ENCODE assay signal across 26 cellular contexts in genomic region chr10:98346847-98347246, GRCh38.
"Had no signal": no experiment of that assay in that cellular context is flagged by ENCODE, and none has a peak within 500 bp of the region (broad histone marks: within the 10 kb centered on the region; RNA-seq: fewer than 3 reads in every experiment).

No MANE protein-coding gene starts in this region.

- H3K4me1 ChIP-seq: right lobe of liver had no signal

- H3K27me3 ChIP-seq: ovary, right atrium auricular region, right lobe of liver, suprapubic skin, tibial artery, upper lobe of right lung had no signal

- H3K4me3 ChIP-seq: left lung, lower lobe of right lung, ovary, right atrium auricular region, right lobe of liver, skin epidermis, spleen, suprapubic skin, thoracic aorta, tibial artery, upper lobe of right lung had no signal

- ATAC-seq: left colon; left lung; lower lobe of right lung; naive thymus-derived CD4-positive, alpha-beta T cell; natural killer cell treated with Interleukin-12 subunit alpha and Interleukin-12 subunit beta and Interleukin-15 and Interleukin-18, amount 100 ng/mL, for 72 hours; right lobe of liver; stimulated activated effector memory CD8-positive, alpha-beta T cell treated with anti-CD3 and anti-CD28 coated beads, Interleukin-12 subunit alpha, Interleukin-12 subunit beta, amount 100 ng/mL, for 72 hours; upper lobe of right lung had no signal

- H3K36me3 ChIP-seq: left lung, lower lobe of right lung, ovary, right atrium auricular region, right lobe of liver, spleen, suprapubic skin, thoracic aorta, tibial artery, upper lobe of right lung had no signal

- H3K27ac ChIP-seq: left lung, lower lobe of right lung, ovary, right atrium auricular region, right lobe of liver, skin epidermis, spleen, suprapubic skin, thoracic aorta, tibial artery, upper lobe of right lung had no signal

- DNase-seq: hypothalamus; immature natural killer cell; kidney; left colon; left lung; lower lobe of right lung; mammary epithelial cell; mesendoderm; naive thymus-derived CD4-positive, alpha-beta T cell; ovary; right lobe of liver; spleen; stimulated activated CD4-positive, alpha-beta T cell treated with anti-CD3 and anti-CD28 coated beads, Interleukin-4, amount 100 ng/mL, for 24 hours; stimulated activated naive CD4-positive, alpha-beta T cell; tibial artery; trophoblast cell; upper lobe of right lung had no signal

- H3K36me3 Mint-ChIP-seq: stimulated activated effector memory CD8-positive, alpha-beta T cell treated with anti-CD3 and anti-CD28 coated beads, Interleukin-12 subunit alpha, Interleukin-12 subunit beta, amount 100 ng/mL, for 72 hours had no signal

- H3K27ac Mint-ChIP-seq: immature natural killer cell; mesothelial cell of epicardium; naive thymus-derived CD4-positive, alpha-beta T cell; natural killer cell treated with Interleukin-12 subunit alpha and Interleukin-12 subunit beta and Interleukin-15 and Interleukin-18, amount 100 ng/mL, for 72 hours; progenitor cell of endocrine pancreas; stimulated activated effector memory CD8-positive, alpha-beta T cell treated with anti-CD3 and anti-CD28 coated beads, Interleukin-12 subunit alpha, Interleukin-12 subunit beta, amount 100 ng/mL, for 72 hours; stimulated activated naive CD8-positive, alpha-beta T cell treated with anti-CD3 and anti-CD28 coated beads, Interleukin-15, Interleukin-2, amounts not matched to agents 100 ng/mL and 50 ng/mL, for 24 hours had no signal

- H3K9me3 ChIP-seq: ovary, right lobe of liver, upper lobe of right lung had no signal
